Comparison of ENCODE assay signal across 2 cellular contexts in the genomic region with DNA sequence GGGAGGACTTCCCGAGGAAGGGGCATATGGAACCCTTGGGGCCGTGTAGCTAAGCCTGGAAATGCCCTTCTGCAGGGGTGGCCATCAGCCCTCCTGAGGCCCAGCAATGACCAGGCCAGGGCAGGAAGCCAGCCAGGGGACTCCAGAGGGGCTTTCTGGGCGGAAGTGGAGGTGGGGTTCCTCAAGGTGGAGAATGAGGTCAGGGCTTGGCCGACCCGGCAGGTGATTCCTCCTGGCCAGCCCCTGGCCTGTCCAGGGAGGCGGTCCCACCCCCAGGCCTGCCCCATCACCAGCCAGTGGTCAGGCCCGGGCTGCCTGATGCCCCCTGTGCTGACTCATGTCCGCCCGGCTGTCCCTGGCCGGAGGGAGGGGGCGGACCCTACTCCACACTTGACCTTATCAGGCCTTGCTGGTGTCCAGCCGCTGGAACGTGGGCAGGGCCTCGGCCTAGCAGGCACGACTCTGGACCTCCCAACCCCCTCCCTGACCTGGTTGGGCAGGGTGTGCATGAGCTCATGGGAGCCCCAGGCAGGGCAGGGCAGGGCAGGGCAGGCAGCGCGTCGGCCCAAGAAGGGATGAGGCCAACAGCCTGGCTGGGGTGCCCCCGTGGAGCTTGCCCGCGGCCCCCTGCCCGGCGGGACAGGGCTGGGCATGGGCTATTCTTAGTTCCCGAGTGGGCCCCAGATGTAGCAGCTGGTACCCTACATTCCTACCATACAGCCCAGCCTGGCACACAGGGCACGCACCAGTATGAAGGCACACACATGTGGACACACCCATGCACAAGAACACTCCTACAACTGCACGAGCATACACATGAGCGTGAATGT.
TF ChIP-seq lines count a peak whose summit lies in the region.

No MANE protein-coding gene starts in this region.

TF ChIP-seq in SK-N-SH, 30 proteins besides CTCF, POLR2A, EP300 and RAD21 (continued from another document):
- TF ChIP-seq, protein P1, sequence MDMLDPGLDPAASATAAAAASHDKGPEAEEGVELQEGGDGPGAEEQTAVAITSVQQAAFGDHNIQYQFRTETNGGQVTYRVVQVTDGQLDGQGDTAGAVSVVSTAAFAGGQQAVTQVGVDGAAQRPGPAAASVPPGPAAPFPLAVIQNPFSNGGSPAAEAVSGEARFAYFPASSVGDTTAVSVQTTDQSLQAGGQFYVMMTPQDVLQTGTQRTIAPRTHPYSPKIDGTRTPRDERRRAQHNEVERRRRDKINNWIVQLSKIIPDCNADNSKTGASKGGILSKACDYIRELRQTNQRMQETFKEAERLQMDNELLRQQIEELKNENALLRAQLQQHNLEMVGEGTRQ (IDR thresholded peaks at IDR 0.05; ENCODE audit: borderline replicate concordance, low read depth, low read length): no peak
- TF ChIP-seq, protein P2, sequence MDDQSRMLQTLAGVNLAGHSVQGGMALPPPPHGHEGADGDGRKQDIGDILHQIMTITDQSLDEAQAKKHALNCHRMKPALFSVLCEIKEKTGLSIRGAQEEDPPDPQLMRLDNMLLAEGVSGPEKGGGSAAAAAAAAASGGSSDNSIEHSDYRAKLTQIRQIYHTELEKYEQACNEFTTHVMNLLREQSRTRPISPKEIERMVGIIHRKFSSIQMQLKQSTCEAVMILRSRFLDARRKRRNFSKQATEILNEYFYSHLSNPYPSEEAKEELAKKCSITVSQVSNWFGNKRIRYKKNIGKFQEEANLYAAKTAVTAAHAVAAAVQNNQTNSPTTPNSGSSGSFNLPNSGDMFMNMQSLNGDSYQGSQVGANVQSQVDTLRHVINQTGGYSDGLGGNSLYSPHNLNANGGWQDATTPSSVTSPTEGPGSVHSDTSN (IDR thresholded peaks at IDR 0.05): no peak
- TF ChIP-seq NFIC (IDR thresholded peaks at IDR 0.05; ENCODE audit: borderline replicate concordance): no peak
- TF ChIP-seq, protein P3, sequence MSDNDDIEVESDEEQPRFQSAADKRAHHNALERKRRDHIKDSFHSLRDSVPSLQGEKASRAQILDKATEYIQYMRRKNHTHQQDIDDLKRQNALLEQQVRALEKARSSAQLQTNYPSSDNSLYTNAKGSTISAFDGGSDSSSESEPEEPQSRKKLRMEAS (IDR thresholded peaks at IDR 0.05; ENCODE audit: low read depth): no peak
- TF ChIP-seq GATA2 (CRISPR knock-in tag; IDR thresholded peaks at IDR 0.05): no peak
- TF ChIP-seq SIN3A (IDR thresholded peaks at IDR 0.05; ENCODE audit: borderline replicate concordance, low read depth, low read length): no peak
- no peak for TF ChIP-seq FOSL2 (IDR thresholded peaks at IDR 0.05; ENCODE audit: borderline replicate concordance, low read depth)
- no peak for TF ChIP-seq YY1 (IDR thresholded peaks at IDR 0.05; ENCODE audit: low read depth)
- no peak for TF ChIP-seq CHD2 (IDR thresholded peaks at IDR 0.05; ENCODE audit: low read length, partially characterized antibody)
- TF ChIP-seq FOXJ3 (CRISPR knock-in tag; IDR thresholded peaks at IDR 0.05): no peak
- TF ChIP-seq, protein P4, sequence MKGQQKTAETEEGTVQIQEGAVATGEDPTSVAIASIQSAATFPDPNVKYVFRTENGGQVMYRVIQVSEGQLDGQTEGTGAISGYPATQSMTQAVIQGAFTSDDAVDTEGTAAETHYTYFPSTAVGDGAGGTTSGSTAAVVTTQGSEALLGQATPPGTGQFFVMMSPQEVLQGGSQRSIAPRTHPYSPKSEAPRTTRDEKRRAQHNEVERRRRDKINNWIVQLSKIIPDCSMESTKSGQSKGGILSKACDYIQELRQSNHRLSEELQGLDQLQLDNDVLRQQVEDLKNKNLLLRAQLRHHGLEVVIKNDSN (IDR thresholded peaks at IDR 0.05; ENCODE audit: borderline replicate concordance, low read depth): no peak

TF ChIP-seq in SK-N-SH treated with all-trans-retinoic acid at 6 μM for 48 hours, 23 proteins besides CTCF, POLR2A, EP300 and RAD21 (continued from another document):
- no peak for TF ChIP-seq GLIS3 (CRISPR knock-in tag; IDR thresholded peaks at IDR 0.05)
- TF ChIP-seq RARB (CRISPR knock-in tag; IDR thresholded peaks at IDR 0.05): no peak
- TF ChIP-seq, protein P5, sequence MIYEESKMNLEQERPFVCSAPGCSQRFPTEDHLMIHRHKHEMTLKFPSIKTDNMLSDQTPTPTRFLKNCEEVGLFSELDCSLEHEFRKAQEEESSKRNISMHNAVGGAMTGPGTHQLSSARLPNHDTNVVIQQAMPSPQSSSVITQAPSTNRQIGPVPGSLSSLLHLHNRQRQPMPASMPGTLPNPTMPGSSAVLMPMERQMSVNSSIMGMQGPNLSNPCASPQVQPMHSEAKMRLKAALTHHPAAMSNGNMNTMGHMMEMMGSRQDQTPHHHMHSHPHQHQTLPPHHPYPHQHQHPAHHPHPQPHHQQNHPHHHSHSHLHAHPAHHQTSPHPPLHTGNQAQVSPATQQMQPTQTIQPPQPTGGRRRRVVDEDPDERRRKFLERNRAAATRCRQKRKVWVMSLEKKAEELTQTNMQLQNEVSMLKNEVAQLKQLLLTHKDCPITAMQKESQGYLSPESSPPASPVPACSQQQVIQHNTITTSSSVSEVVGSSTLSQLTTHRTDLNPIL (CRISPR knock-in tag; IDR thresholded peaks at IDR 0.05; ENCODE audit: low read depth): no peak
- TF ChIP-seq SNAI2 (CRISPR knock-in tag; IDR thresholded peaks at IDR 0.05): no peak
